In the genomic region with DNA sequence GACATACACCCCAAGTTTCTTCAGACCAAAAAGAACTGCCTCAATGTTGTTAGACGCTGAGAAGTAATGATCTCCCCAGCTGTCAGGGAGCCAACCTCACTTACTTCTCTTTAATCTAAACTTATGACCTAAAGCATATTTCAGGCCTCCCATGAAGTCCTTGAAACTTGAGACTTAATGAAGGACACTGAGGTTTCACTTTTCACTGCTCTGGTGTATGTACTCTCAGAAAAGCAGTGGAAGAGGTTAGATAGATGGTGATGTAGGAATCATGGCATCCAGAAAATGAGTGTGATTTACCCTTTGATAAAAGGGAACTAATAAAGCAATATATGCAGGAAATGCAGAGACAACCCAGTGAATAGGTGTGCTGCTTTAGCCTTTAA, we compare ENCODE assay signal across 1 cellular context.
TF ChIP-seq lines count a peak whose summit lies in the region.

No MANE protein-coding gene starts in this region.

TF ChIP-seq in SK-N-SH, 30 proteins besides CTCF, POLR2A, EP300 and RAD21 (continued from another document):
- TF ChIP-seq REST (IDR thresholded peaks at IDR 0.05; ENCODE audit: low read depth, low read length) (no peak), TCF12 (IDR thresholded peaks at IDR 0.05) (peak; percentile 2; the same call in 1 of the 2 replicates), USF2 (IDR thresholded peaks at IDR 0.05; ENCODE audit: borderline replicate concordance, low read depth, low read length) (no peak), ZBTB33 (IDR thresholded peaks at IDR 0.05; ENCODE audit: borderline replicate concordance, low read depth) (no peak), YY1 (IDR thresholded peaks at IDR 0.05; ENCODE audit: low read depth) (0 out of 2 replicates have a peak, but pooled peaks have one; percentile 26)
